Comparison of ENCODE assay signal across 21 cellular contexts in genomic region chr15:88537591-88538317, GRCh38. TPM values are rescaled to one million over a fixed set of nuclear protein-coding genes. Genes with fewer than 3 reads are reported as not detected.
DNase-seq lines count a peak whose midpoint lies in the region; ATAC-seq and TF ChIP-seq lines count a peak whose summit lies in the region.
"Had no signal": no experiment of that assay in that cellular context is flagged by ENCODE, and none has a peak within 500 bp of the region (broad histone marks: within the 10 kb centered on the region; RNA-seq: fewer than 3 reads in every experiment).

No MANE protein-coding gene starts in this region.

- CTCF ChIA-PET in Panc1 (lab: Charles Lee): no interaction called here

- no peaks in the 10 kb centered on the region for H3K9me3 ChIP-seq in Panc1 (ENCODE audit: control insufficient read depth, insufficient read depth, low read depth, low read length)
- peaks cover 32% of the 10 kb centered on the region for H3K9me3 ChIP-seq in endodermal cell (ENCODE audit: control insufficient read depth, low read length)
- H3K9me3 ChIP-seq in SJCRH30 (replicated peaks): peaks cover 5% of the 10 kb centered on the region
- H3K9me3 ChIP-seq: SJSA1 had no signal

- TF ChIP-seq CTCF in Panc1 (IDR thresholded peaks at IDR 0.05) (no peak), endodermal cell (conservative IDR thresholded peaks at IDR 0.05) (no peak)

- POLR2A ChIA-PET in Panc1 (lab: Charles Lee): no interaction called here

- H3K36me3 ChIP-seq in Panc1 (ENCODE audit: control insufficient read depth, insufficient read depth, low read length): no peaks in the 10 kb centered on the region
- peaks cover 26% of the 10 kb centered on the region for H3K36me3 ChIP-seq in endodermal cell (ENCODE audit: control insufficient read depth, insufficient read depth, low read length)
- H3K36me3 ChIP-seq in SJCRH30: no peaks in the 10 kb centered on the region
- H3K36me3 ChIP-seq: SJSA1 had no signal

- H3K27me3 Mint-ChIP-seq in stimulated activated naive CD8-positive, alpha-beta T cell treated with anti-CD3 and anti-CD28 coated beads, Interleukin-15, Interleukin-2, amounts not matched to agents 100 ng/mL and 50 ng/mL, for 24 hours: no peaks in the 10 kb centered on the region
- no peaks in the 10 kb centered on the region for H3K27me3 Mint-ChIP-seq in endodermal cell (ENCODE audit: insufficient read depth)
- H3K27me3 Mint-ChIP-seq: CD4-positive, alpha-beta T cell had no signal

- in situ Hi-C loops in Panc1 (cut with HindIII; ENCODE audit: low pct_unique_long_range_greater_than_20kb, low sequenced_read_pairs): no loop called here

- H3K27ac ChIP-seq in Panc1 (ENCODE audit: low read length) (no peak overlapping the region), endodermal cell (ENCODE audit: low read depth, low read length) (peak overlapping the region; percentile 21), SJCRH30 (no peak overlapping the region)
- H3K27ac ChIP-seq: BLaER1 treated with 17β-estradiol and CSF1 and Interleukin-3, amounts not matched to agents 10 nM and 100 nM; SJSA1 had no signal

- no TSS peak for BruUV-seq in Panc1 (replicated peaks; lab: Mats Ljungman, UMichigan)

- H3K4me1 Mint-ChIP-seq in stimulated activated naive CD8-positive, alpha-beta T cell treated with anti-CD3 and anti-CD28 coated beads, Interleukin-15, Interleukin-2, amounts not matched to agents 100 ng/mL and 50 ng/mL, for 24 hours (ENCODE audit: low read depth): no peaks in the 10 kb centered on the region
- peaks cover 45% of the 10 kb centered on the region for H3K4me1 Mint-ChIP-seq in endodermal cell

- H3K4me3 ChIP-seq in Panc1 (ENCODE audit: low read depth in 2 of 2, low read length in 2 of 2) (no peak overlapping the region), endodermal cell (ENCODE audit: low read length) (no peak overlapping the region), SJCRH30 (no peak overlapping the region)
- H3K4me3 ChIP-seq: BLaER1 treated with 17β-estradiol and CSF1 and Interleukin-3, amounts not matched to agents 10 nM and 100 nM; SJSA1 had no signal

- no peak for ATAC-seq in stimulated activated naive CD8-positive, alpha-beta T cell treated with anti-CD3 and anti-CD28 coated beads, Interleukin-15, Interleukin-2, amounts not matched to agents 100 U/mL and 50 U/mL, for 24 hours
- ATAC-seq in Panc1: peak; percentile 34; the same call in 1 of the 2 replicates
- ATAC-seq: Right ventricle myocardium inferior had no signal

- H3K27ac Mint-ChIP-seq in stimulated activated naive CD8-positive, alpha-beta T cell treated with anti-CD3 and anti-CD28 coated beads, Interleukin-15, Interleukin-2, amounts not matched to agents 100 ng/mL and 50 ng/mL, for 24 hours: peak overlapping the region; percentile 50
- peak overlapping the region; percentile 86 for H3K27ac Mint-ChIP-seq in endodermal cell
- H3K27ac Mint-ChIP-seq: CD4-positive, alpha-beta T cell had no signal

- peak overlapping the region; percentile 40 for H3K9ac ChIP-seq in endodermal cell (ENCODE audit: extremely low read depth, low read length, poor library complexity, severe bottlenecking)
- H3K9ac ChIP-seq: BLaER1 treated with 17β-estradiol and CSF1 and Interleukin-3, amounts not matched to agents 10 nM and 100 nM had no signal

- no peak for DNase-seq in stimulated activated naive CD8-positive, alpha-beta T cell treated with anti-CD3 and anti-CD28 coated beads, Interleukin-15, Interleukin-2, amounts not matched to agents 100 U/mL and 50 U/mL, for 24 hours
- no peak for DNase-seq in Panc1 (ENCODE audit: low read depth, low spot score)
- peak; percentile 48 for DNase-seq in endodermal cell
- no peak for DNase-seq in SJCRH30
- DNase-seq in GM03348 (ENCODE audit: low spot score): no peak
- DNase-seq in NCI-H2227 (lab: John Stamatoyannopoulos, UW; ENCODE audit: unreplicated experiment): no peak
- DNase-seq in activated T-cell treated with anti-CD3 and anti-CD28 coated beads, Interleukin-2, amount 50 U/mL, for 48 hours: no peak
- DNase-seq: AML-193; CD4-positive, alpha-beta T cell; DMS79 treated with DMSO at 0.1 percent for 48 hours; NCI-H1092; NCI-H1436 treated with DMSO at 0.1 percent for 48 hours; NCI-H187 treated with DMSO at 0.1 percent for 48 hours; NCI-H2107; NCI-H446; NCI-H524 treated with DMSO at 0.1 percent for 48 hours; NCI-H774 had no signal

- H3K27me3 ChIP-seq in Panc1 (ENCODE audit: control insufficient read depth, insufficient read depth, low read length) (no peaks in the 10 kb centered on the region), endodermal cell (ENCODE audit: control insufficient read depth, insufficient read depth, low read length, poor library complexity, severe bottlenecking) (no peaks in the 10 kb centered on the region), SJCRH30 (no peaks in the 10 kb centered on the region)
- H3K27me3 ChIP-seq: BLaER1 treated with 17β-estradiol and CSF1 and Interleukin-3, amounts not matched to agents 10 nM and 100 nM; SJSA1 had no signal

- H3K4me3 Mint-ChIP-seq in stimulated activated naive CD8-positive, alpha-beta T cell treated with anti-CD3 and anti-CD28 coated beads, Interleukin-15, Interleukin-2, amounts not matched to agents 100 ng/mL and 50 ng/mL, for 24 hours: no peak overlapping the region
- peak overlapping the region; percentile 81 for H3K4me3 Mint-ChIP-seq in endodermal cell
- H3K4me3 Mint-ChIP-seq: CD4-positive, alpha-beta T cell had no signal

- WGBS in endodermal cell (ENCODE audit: insufficient coverage in 1 of 2, insufficient read length in 1 of 2), 2 experiments: 82 to 93% methylated on average over 7 of the region's 7 CpGs

- intact Hi-C loops in Panc1 (cut with micrococcal nuclease; ENCODE audit: unreplicated experiment): no loop called here

- H3K4me1 ChIP-seq in Panc1 (ENCODE audit: control insufficient read depth, insufficient read depth, low read length) (no peaks in the 10 kb centered on the region), endodermal cell (ENCODE audit: control insufficient read depth, insufficient read depth, low read length) (peaks cover 3% of the 10 kb centered on the region), SJCRH30 (no peaks in the 10 kb centered on the region)
- H3K4me1 ChIP-seq: SJSA1 had no signal

- peaks cover 27% of the 10 kb centered on the region for H3K36me3 Mint-ChIP-seq in stimulated activated naive CD8-positive, alpha-beta T cell treated with anti-CD3 and anti-CD28 coated beads, Interleukin-15, Interleukin-2, amounts not matched to agents 100 ng/mL and 50 ng/mL, for 24 hours (ENCODE audit: low read depth)
- H3K36me3 Mint-ChIP-seq in endodermal cell (ENCODE audit: low read depth): peaks cover 38% of the 10 kb centered on the region

- H3K9me3 Mint-ChIP-seq in stimulated activated naive CD8-positive, alpha-beta T cell treated with anti-CD3 and anti-CD28 coated beads, Interleukin-15, Interleukin-2, amounts not matched to agents 100 ng/mL and 50 ng/mL, for 24 hours: peaks cover 5% of the 10 kb centered on the region
- peaks cover 28% of the 10 kb centered on the region for H3K9me3 Mint-ChIP-seq in endodermal cell

RNA-seq across cellular contexts. Expression of gene DET1, which starts 8.7 kb away (rescaled TPM):
- total RNA-seq in Panc1 (2021; ENCODE audit: unreplicated experiment): 5.2 TPM
- polyA plus RNA-seq in Panc1 (2012; ENCODE audit: insufficient read length): 4.8 TPM
- 1 to 10 TPM; 4.4 to 4.8 TPM for total RNA-seq in endodermal cell
- 16.8 TPM for polyA plus RNA-seq in endodermal cell (2013, experiment 1 of 2)
- 14.2 TPM for polyA plus RNA-seq in endodermal cell (2013, experiment 2 of 2)
- 7.7 and 8.2 TPM in 2 replicates for total RNA-seq in SJCRH30 (2014; rRNA removed; shearing (Covaris generic))
